24 cellular contexts compared by ENCODE assay signal in the genomic region with DNA sequence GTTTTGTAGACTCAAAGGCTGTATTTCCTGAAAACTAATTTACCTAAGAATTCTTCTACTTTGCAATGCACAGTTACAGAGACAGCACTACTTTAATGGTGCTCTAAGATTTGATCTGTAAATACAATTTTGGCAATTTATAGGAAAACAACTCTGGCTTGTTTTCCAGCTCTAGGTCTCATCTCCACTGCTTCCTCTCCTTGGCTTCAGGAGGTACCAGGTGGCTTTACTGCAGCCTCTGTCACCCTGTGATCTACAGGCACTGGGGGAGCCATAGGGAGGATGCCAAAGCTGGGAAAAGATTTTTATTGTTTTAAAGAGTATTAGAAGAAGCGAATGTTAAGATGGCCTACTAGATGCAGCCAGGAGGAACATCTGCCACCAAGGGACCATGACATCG.
"Had no signal": no experiment of that assay in that cellular context is flagged by ENCODE, and none has a peak within 500 bp of the region (broad histone marks: within the 10 kb centered on the region; RNA-seq: fewer than 3 reads in every experiment).

No MANE protein-coding gene starts in this region.

- DNase-seq: stimulated activated CD4-positive, alpha-beta T cell treated with anti-CD3 and anti-CD28 coated beads, Interleukin-2, amount 100 ng/mL, for 48 hours; stimulated activated CD4-positive, alpha-beta T cell treated with anti-CD3 and anti-CD28 coated beads, Interleukin-4, amount 100 ng/mL, for 1 hour; stimulated activated CD4-positive, alpha-beta T cell treated with anti-CD3 and anti-CD28 coated beads, Interleukin-4, amount 100 ng/mL, for 24 hours; stimulated activated CD4-positive, alpha-beta T cell treated with anti-CD3 and anti-CD28 coated beads, Interleukin-4, amount 100 ng/mL, for 4 hours; stimulated activated CD8-positive, alpha-beta memory T cell treated with anti-CD3 and anti-CD28 coated beads, Interleukin-4, amount 100 ng/mL, for 48 hours; stimulated activated naive B cell treated with anti-CD40 and anti-IgM and Interleukin-4, amounts not matched to agents 10 μg/mL and 1 μg/mL and 100 μg/mL, for 72 hours; stimulated activated naive CD4-positive, alpha-beta T cell; stimulated activated naive CD4-positive, alpha-beta T cell treated with Interleukin-2 at 50 U/mL for 16 hours; stimulated activated naive CD8-positive, alpha-beta T cell treated with anti-CD3 and anti-CD28 coated beads, Interleukin-15, amount 100 ng/mL, for 72 hours; stimulated activated naive CD8-positive, alpha-beta T cell treated with anti-CD3 and anti-CD28 coated beads, Interleukin-15, Interleukin-2, amounts not matched to agents 100 U/mL and 50 U/mL, for 24 hours; stomach; substantia nigra; testis; thyroid gland; tibial artery; transverse colon; trophoblast cell; upper lobe of left lung; upper lobe of right lung; uterus had no signal

- ATAC-seq: stimulated activated effector memory CD8-positive, alpha-beta T cell treated with anti-CD3 and anti-CD28 coated beads, Interleukin-12 subunit alpha, Interleukin-12 subunit beta, amount 100 ng/mL, for 72 hours; stimulated activated memory B cell treated with anti-CD40 and anti-IgM and Interleukin-4, amounts not matched to agents 10 μg/mL and 1 μg/mL and 100 μg/mL, for 72 hours; stimulated activated naive B cell treated with anti-CD40 and anti-IgM and Interleukin-4, amounts not matched to agents 10 μg/mL and 1 μg/mL and 100 μg/mL, for 72 hours; stimulated activated naive CD8-positive, alpha-beta T cell treated with anti-CD3 and anti-CD28 coated beads, Interleukin-15, amount 100 ng/mL, for 72 hours; stimulated activated naive CD8-positive, alpha-beta T cell treated with anti-CD3 and anti-CD28 coated beads, Interleukin-15, Interleukin-2, amounts not matched to agents 100 U/mL and 50 U/mL, for 24 hours had no signal

- H3K4me1 Mint-ChIP-seq: stimulated activated effector memory CD8-positive, alpha-beta T cell treated with anti-CD3 and anti-CD28 coated beads, Interleukin-12 subunit alpha, Interleukin-12 subunit beta, amount 100 ng/mL, for 72 hours; stimulated activated memory B cell treated with anti-CD40 and anti-IgM and Interleukin-4, amounts not matched to agents 10 μg/mL and 1 μg/mL and 100 μg/mL, for 72 hours; stimulated activated naive B cell treated with anti-CD40 and anti-IgM and Interleukin-4, amounts not matched to agents 10 μg/mL and 1 μg/mL and 100 μg/mL, for 72 hours; stimulated activated naive CD8-positive, alpha-beta T cell treated with anti-CD3 and anti-CD28 coated beads, Interleukin-15, amount 100 ng/mL, for 72 hours had no signal

- H3K27ac Mint-ChIP-seq: stimulated activated effector memory CD8-positive, alpha-beta T cell treated with anti-CD3 and anti-CD28 coated beads, Interleukin-12 subunit alpha, Interleukin-12 subunit beta, amount 100 ng/mL, for 72 hours; stimulated activated memory B cell treated with anti-CD40 and anti-IgM and Interleukin-4, amounts not matched to agents 10 μg/mL and 1 μg/mL and 100 μg/mL, for 72 hours; stimulated activated naive B cell treated with anti-CD40 and anti-IgM and Interleukin-4, amounts not matched to agents 10 μg/mL and 1 μg/mL and 100 μg/mL, for 72 hours; stimulated activated naive CD8-positive, alpha-beta T cell treated with anti-CD3 and anti-CD28 coated beads, Interleukin-15, amount 100 ng/mL, for 72 hours; stimulated activated naive CD8-positive, alpha-beta T cell treated with anti-CD3 and anti-CD28 coated beads, Interleukin-15, Interleukin-2, amounts not matched to agents 100 ng/mL and 50 ng/mL, for 24 hours; type B pancreatic cell had no signal

- H3K4me3 Mint-ChIP-seq: stimulated activated effector memory CD8-positive, alpha-beta T cell treated with anti-CD3 and anti-CD28 coated beads, Interleukin-12 subunit alpha, Interleukin-12 subunit beta, amount 100 ng/mL, for 72 hours; stimulated activated memory B cell treated with anti-CD40 and anti-IgM and Interleukin-4, amounts not matched to agents 10 μg/mL and 1 μg/mL and 100 μg/mL, for 72 hours; stimulated activated naive B cell treated with anti-CD40 and anti-IgM and Interleukin-4, amounts not matched to agents 10 μg/mL and 1 μg/mL and 100 μg/mL, for 72 hours; stimulated activated naive CD8-positive, alpha-beta T cell treated with anti-CD3 and anti-CD28 coated beads, Interleukin-15, amount 100 ng/mL, for 72 hours; stimulated activated naive CD8-positive, alpha-beta T cell treated with anti-CD3 and anti-CD28 coated beads, Interleukin-15, Interleukin-2, amounts not matched to agents 100 ng/mL and 50 ng/mL, for 24 hours; type B pancreatic cell had no signal

- H3K27me3 Mint-ChIP-seq: stimulated activated memory B cell treated with anti-CD40 and anti-IgM and Interleukin-4, amounts not matched to agents 10 μg/mL and 1 μg/mL and 100 μg/mL, for 72 hours; stimulated activated naive B cell treated with anti-CD40 and anti-IgM and Interleukin-4, amounts not matched to agents 10 μg/mL and 1 μg/mL and 100 μg/mL, for 72 hours; stimulated activated naive CD8-positive, alpha-beta T cell treated with anti-CD3 and anti-CD28 coated beads, Interleukin-15, amount 100 ng/mL, for 72 hours; stimulated activated naive CD8-positive, alpha-beta T cell treated with anti-CD3 and anti-CD28 coated beads, Interleukin-15, Interleukin-2, amounts not matched to agents 100 ng/mL and 50 ng/mL, for 24 hours; type B pancreatic cell had no signal

- H3K36me3 Mint-ChIP-seq: stimulated activated effector memory CD8-positive, alpha-beta T cell treated with anti-CD3 and anti-CD28 coated beads, Interleukin-12 subunit alpha, Interleukin-12 subunit beta, amount 100 ng/mL, for 72 hours; stimulated activated memory B cell treated with anti-CD40 and anti-IgM and Interleukin-4, amounts not matched to agents 10 μg/mL and 1 μg/mL and 100 μg/mL, for 72 hours; stimulated activated naive B cell treated with anti-CD40 and anti-IgM and Interleukin-4, amounts not matched to agents 10 μg/mL and 1 μg/mL and 100 μg/mL, for 72 hours; type B pancreatic cell had no signal
